15 cellular contexts compared by ENCODE assay signal in the genomic region with DNA sequence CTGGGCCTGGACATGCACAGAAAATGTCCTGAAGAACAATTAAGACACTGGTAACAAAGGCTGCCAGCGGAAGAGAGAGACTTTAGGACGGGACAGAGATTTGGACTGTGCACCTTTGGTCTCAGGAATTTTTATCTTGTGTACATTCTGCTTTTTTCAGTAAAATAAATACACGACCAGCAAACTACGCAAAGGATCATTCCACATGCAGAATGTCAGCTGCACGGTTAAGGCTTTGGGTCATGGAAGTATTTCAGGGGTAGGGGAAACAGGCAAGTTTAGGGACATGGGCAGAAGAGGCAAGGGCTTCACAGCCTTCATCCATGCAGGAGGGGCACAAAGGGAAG. TPM values are rescaled to one million over a fixed set of nuclear protein-coding genes. Genes with fewer than 3 reads are reported as not detected.
DNase-seq lines count a peak whose midpoint lies in the region; ATAC-seq and TF ChIP-seq lines count a peak whose summit lies in the region.
"Had no signal": no experiment of that assay in that cellular context is flagged by ENCODE, and none has a peak within 500 bp of the region (broad histone marks: within the 10 kb centered on the region; RNA-seq: fewer than 3 reads in every experiment).

No MANE protein-coding gene starts in this region.

- H3K79me1 ChIP-seq in mesendoderm (ENCODE audit: low read length), result no peaks in the 10 kb centered on the region

- H3K23ac ChIP-seq in mesendoderm (ENCODE audit: low read length), result no peak overlapping the region

- H3K9ac ChIP-seq in mesendoderm (ENCODE audit: low read length), result no peak overlapping the region

- TF ChIP-seq CTCF in GM23338 (conservative IDR thresholded peaks at IDR 0.05; ENCODE audit: low read depth in 2 of 2), result no peak

- H3K4me2 ChIP-seq in GM23338 (no peak overlapping the region), mesendoderm (ENCODE audit: low read length) (no peak overlapping the region)

- H3K27me3 ChIP-seq in GM23338 (ENCODE audit: insufficient read depth) (no peaks in the 10 kb centered on the region), mesendoderm (ENCODE audit: insufficient read depth, low read length, poor library complexity) (no peaks in the 10 kb centered on the region)

- H2BK5ac ChIP-seq in mesendoderm (ENCODE audit: low read length), result no peak overlapping the region

- no peak overlapping the region for H2BK15ac ChIP-seq in mesendoderm (replicated peaks; ENCODE audit: low read depth)

- no peak overlapping the region for H3K4me3 Mint-ChIP-seq in GM23338
- H3K4me3 Mint-ChIP-seq in activated T-helper 17 cell treated with anti-CD3 and anti-CD28 coated beads, Interleukin-2, amount 50 U/mL, for 72 hours, result peak overlapping the region; percentile 64
- no peak overlapping the region for H3K4me3 Mint-ChIP-seq in stimulated activated memory B cell treated with anti-CD40 and anti-IgM and Interleukin-4, amounts not matched to agents 10 μg/mL and 1 μg/mL and 100 μg/mL, for 72 hours

- ATAC-seq in GM23338, result no peak
- no peak for ATAC-seq in activated T-helper 17 cell treated with anti-CD3 and anti-CD28 coated beads, Interleukin-2, amount 50 U/mL, for 72 hours (replicated peaks)
- ATAC-seq in stimulated activated memory B cell treated with anti-CD40 and anti-IgM and Interleukin-4, amounts not matched to agents 10 μg/mL and 1 μg/mL and 100 μg/mL, for 72 hours, result no peak
- ATAC-seq in GM19452 (IDR thresholded peaks at IDR 0.05; ENCODE audit: unreplicated experiment), result no peak
- ATAC-seq: SK-N-SH treated with all-trans-retinoic acid at 6 μM for 48 hours had no signal

- H3K4ac ChIP-seq in mesendoderm (ENCODE audit: low read depth, low read length), result no peak overlapping the region

- H3K4me3 ChIP-seq in GM23338 (no peak overlapping the region), mesendoderm (ENCODE audit: low read length) (no peak overlapping the region)

- H3F3A ChIP-seq in GM23338 (replicated peaks; ENCODE audit: low read depth), result no peaks in the 10 kb centered on the region

- H3K9me2 ChIP-seq in GM23338 (ENCODE audit: insufficient read depth), result no peaks in the 10 kb centered on the region; the same call in 1 of the 2 replicates

- H2BK120ac ChIP-seq in mesendoderm (ENCODE audit: low read depth, low read length), result no peak overlapping the region

- H3K4me1 Mint-ChIP-seq in GM23338, result peaks cover 33% of the 10 kb centered on the region
- peaks cover 12% of the 10 kb centered on the region for H3K4me1 Mint-ChIP-seq in activated T-helper 17 cell treated with anti-CD3 and anti-CD28 coated beads, Interleukin-2, amount 50 U/mL, for 72 hours
- peaks cover 43% of the 10 kb centered on the region for H3K4me1 Mint-ChIP-seq in stimulated activated memory B cell treated with anti-CD40 and anti-IgM and Interleukin-4, amounts not matched to agents 10 μg/mL and 1 μg/mL and 100 μg/mL, for 72 hours

- no peak overlapping the region for H2AK5ac ChIP-seq in mesendoderm (ENCODE audit: low read length)

- H2AFZ ChIP-seq in GM23338, result peak overlapping the region; percentile 93; the same call in 1 of the 2 replicates

- H3K27ac ChIP-seq in GM23338 (ENCODE audit: low read depth) (no peak overlapping the region), mesendoderm (ENCODE audit: low read depth, low read length) (no peak overlapping the region)

- peaks cover 2% of the 10 kb centered on the region; the same call in 1 of the 3 replicates for H3K9me3 Mint-ChIP-seq in GM23338
- H3K9me3 Mint-ChIP-seq in activated T-helper 17 cell treated with anti-CD3 and anti-CD28 coated beads, Interleukin-2, amount 50 U/mL, for 72 hours, result no peaks in the 10 kb centered on the region
- H3K9me3 Mint-ChIP-seq in stimulated activated memory B cell treated with anti-CD40 and anti-IgM and Interleukin-4, amounts not matched to agents 10 μg/mL and 1 μg/mL and 100 μg/mL, for 72 hours, result no peaks in the 10 kb centered on the region
- H3K9me3 Mint-ChIP-seq: CD8-positive, alpha-beta T cell had no signal

- no peak overlapping the region for H3K18ac ChIP-seq in mesendoderm (ENCODE audit: low read length)

- H3K36me3 ChIP-seq in GM23338 (ENCODE audit: insufficient read depth) (no peaks in the 10 kb centered on the region), mesendoderm (ENCODE audit: control insufficient read depth, insufficient read depth, low read length) (no peaks in the 10 kb centered on the region)

- peaks cover 5% of the 10 kb centered on the region; the same call in 1 of the 3 replicates for H3K36me3 Mint-ChIP-seq in GM23338 (ENCODE audit: low read depth)
- H3K36me3 Mint-ChIP-seq in activated T-helper 17 cell treated with anti-CD3 and anti-CD28 coated beads, Interleukin-2, amount 50 U/mL, for 72 hours (ENCODE audit: low read depth), result no peaks in the 10 kb centered on the region
- H3K36me3 Mint-ChIP-seq in stimulated activated memory B cell treated with anti-CD40 and anti-IgM and Interleukin-4, amounts not matched to agents 10 μg/mL and 1 μg/mL and 100 μg/mL, for 72 hours, result peaks cover 6% of the 10 kb centered on the region
- H3K36me3 Mint-ChIP-seq: CD8-positive, alpha-beta T cell had no signal

- peaks cover 13% of the 10 kb centered on the region for H3K27me3 Mint-ChIP-seq in GM23338 (ENCODE audit: insufficient read depth, low read depth, poor library complexity)
- H3K27me3 Mint-ChIP-seq in activated T-helper 17 cell treated with anti-CD3 and anti-CD28 coated beads, Interleukin-2, amount 50 U/mL, for 72 hours, result peaks cover 48% of the 10 kb centered on the region
- no peaks in the 10 kb centered on the region for H3K27me3 Mint-ChIP-seq in stimulated activated memory B cell treated with anti-CD40 and anti-IgM and Interleukin-4, amounts not matched to agents 10 μg/mL and 1 μg/mL and 100 μg/mL, for 72 hours

- no CpG with 5 or more reads among the region's 5 CpGs for WGBS in mesendoderm (ENCODE audit: extremely low coverage, insufficient coverage, low lambda C conversion rate)

- H4K20me1 ChIP-seq in GM23338 (replicated peaks; ENCODE audit: insufficient read depth), result no peaks in the 10 kb centered on the region

- no peak overlapping the region for H4K8ac ChIP-seq in mesendoderm (ENCODE audit: low read depth, low read length)

- H3K79me2 ChIP-seq in GM23338 (replicated peaks; ENCODE audit: insufficient read depth) (no peaks in the 10 kb centered on the region), mesendoderm (ENCODE audit: control insufficient read depth, insufficient read depth, low read length) (no peaks in the 10 kb centered on the region)

- peak overlapping the region; percentile 15 for H3K56ac ChIP-seq in mesendoderm (ENCODE audit: low read length)

- H3K27ac Mint-ChIP-seq in GM23338, result no peak overlapping the region
- no peak overlapping the region for H3K27ac Mint-ChIP-seq in activated T-helper 17 cell treated with anti-CD3 and anti-CD28 coated beads, Interleukin-2, amount 50 U/mL, for 72 hours
- peak overlapping the region; percentile 64 for H3K27ac Mint-ChIP-seq in stimulated activated memory B cell treated with anti-CD40 and anti-IgM and Interleukin-4, amounts not matched to agents 10 μg/mL and 1 μg/mL and 100 μg/mL, for 72 hours
- H3K27ac Mint-ChIP-seq: CD8-positive, alpha-beta T cell had no signal

- H4K5ac ChIP-seq in mesendoderm (ENCODE audit: low read length), result no peak overlapping the region

- H3K4me1 ChIP-seq in GM23338 (ENCODE audit: insufficient read depth) (peaks cover 22% of the 10 kb centered on the region), mesendoderm (ENCODE audit: control insufficient read depth, low read depth, low read length) (peaks cover 7% of the 10 kb centered on the region)

- DNase-seq in GM23338 (ENCODE audit: low spot score) (no peak), mesendoderm (no peak), iPS-NIHi11 (ENCODE audit: low spot score) (no peak)
- no peak for DNase-seq in activated T-cell treated with anti-CD3 and anti-CD28 coated beads, Interleukin-2, amount 50 U/mL, for 1 hour
- DNase-seq: CD8-positive, alpha-beta T cell; DMS79 treated with DMSO at 0.1 percent for 48 hours; NCI-H187 treated with DMSO at 0.1 percent for 48 hours; NCI-H345; NCI-H526 treated with DMSO at 0.1 percent for 48 hours; SHP77 treated with DMSO at 0.1 percent for 48 hours had no signal

TF ChIP-seq in GM23338, 12 proteins besides CTCF, POLR2A, EP300 and RAD21 (continues in another document):
- TF ChIP-seq POLR2AphosphoS5 (IDR thresholded peaks at IDR 0.05; ENCODE audit: low read depth), result no peak

RNA-seq across cellular contexts. Expression of a gene that starts 11.5 kb away (rescaled TPM):
- 0.85 and 1.1 TPM in 2 replicates for total RNA-seq in GM23338 (2014; rRNA removed; shearing (Covaris generic))
- polyA plus RNA-seq in GM23338 (2016; fragmentation: Nextera tagmentation; extraction: Ambion mirVana), result 1.3 and 1.8 TPM in 2 replicates
- total RNA-seq in activated T-helper 17 cell treated with anti-CD3 and anti-CD28 coated beads, Interleukin-2, amount 50 U/mL, for 72 hours, result 1 to 10 TPM in 1 of 2 donors, under 1 TPM in 1; 0.26 to 1.3 TPM
- polyA plus RNA-seq in mesendoderm (2013, experiment 1 of 2), result 0.25 TPM
- polyA plus RNA-seq in mesendoderm (2013, experiment 2 of 2), result 0.15 TPM
- total RNA-seq: G401 had no signal
